8 cellular contexts compared by ENCODE assay signal in the genomic region with DNA sequence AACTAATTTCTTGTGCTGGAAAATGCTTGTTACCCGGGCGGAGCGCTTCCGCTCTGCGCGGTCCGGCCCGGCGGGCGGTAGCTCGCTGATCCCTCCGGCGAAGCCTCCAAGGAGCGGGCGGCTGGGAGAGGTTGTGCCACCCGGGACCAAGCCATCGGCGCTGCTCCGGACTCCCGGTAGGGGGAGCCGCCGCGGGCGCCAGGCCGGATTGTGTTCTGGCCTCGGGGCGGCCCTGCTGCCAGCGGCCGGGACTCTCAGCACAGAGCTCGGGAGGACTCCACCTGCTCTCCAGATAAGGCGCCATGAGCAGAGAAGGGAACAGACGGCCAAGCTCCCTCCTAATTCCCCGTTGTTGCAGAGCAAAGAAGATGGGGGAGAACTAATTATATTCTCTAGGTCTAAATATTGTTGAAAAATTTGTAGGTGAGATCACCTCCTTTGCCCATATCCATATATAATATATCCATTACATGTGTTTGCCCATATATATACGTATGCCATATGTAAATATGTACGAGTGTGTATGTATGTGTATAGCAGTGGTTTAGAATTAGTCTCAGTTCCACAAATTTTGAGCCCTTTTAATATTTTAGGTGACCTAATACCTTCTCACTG. TPM values are rescaled to one million over a fixed set of nuclear protein-coding genes. Genes with fewer than 3 reads are reported as not detected.
A peak's percentile ranks its signal among the peaks of the same experiment; 100 is the strongest.
DNase-seq lines count a peak whose midpoint lies in the region; ATAC-seq and TF ChIP-seq lines count a peak whose summit lies in the region.

No MANE protein-coding gene starts in this region.

- no peak overlapping the region for H3K4me3 ChIP-seq in fibroblast of villous mesenchyme (ENCODE audit: low read depth, low read length)

- peak; percentile 62 for TF ChIP-seq CTCF in fibroblast of villous mesenchyme (IDR thresholded peaks at IDR 0.05; ENCODE audit: insufficient read depth, low read depth, low read length)

- DNase-seq in EH (ENCODE audit: low read depth) (peak; percentile 59), KG1 (lab: John Stamatoyannopoulos, UW) (peak; percentile 25), SKM-1 treated with dmso at 0.1 percent for 144 hours (lab: John Stamatoyannopoulos, UW; ENCODE audit: unreplicated experiment) (peak; percentile 56), fibroblast of villous mesenchyme (ENCODE audit: low read depth) (peak; percentile 25), occipital lobe (lab: John Stamatoyannopoulos, UW) (peak; percentile 56), H4 (ENCODE audit: low spot score) (no peak)
- DNase-seq in NK-92 treated with Interleukin-12 subunit alpha and Interleukin-12 subunit beta, amount 100 ng/mL, for 24 hours (lab: John Stamatoyannopoulos, UW), result no peak

- peak; percentile 59 for ATAC-seq in GM21528 (IDR thresholded peaks at IDR 0.05; ENCODE audit: low FRiP score, unreplicated experiment)

RNA-seq across cellular contexts. Expression of a gene that starts 13.8 kb away (rescaled TPM):
- total RNA-seq in fibroblast of villous mesenchyme, result 13.0 and 15.1 TPM in 2 replicates
- total RNA-seq in occipital lobe, result 532 TPM
- total RNA-seq in H4 (2014; rRNA removed; shearing (Covaris generic)), result 10.3 TPM in 2 replicates

Comparison
In these comparisons a context has a peak if more than half of its experiments do, and no peak if none do; other contexts are left out.
1. DNase-seq: peak in EH (single experiment), KG1 (single experiment), SKM-1 treated with dmso at 0.1 percent for 144 hours (single experiment), fibroblast of villous mesenchyme (single experiment) and occipital lobe (single experiment); none in NK-92 treated with Interleukin-12 subunit alpha and Interleukin-12 subunit beta, amount 100 ng/mL, for 24 hours (single experiment) and H4 (single experiment).
2. RNA of a gene that starts 13.8 kb away (total RNA-seq): 532 TPM in occipital lobe (single experiment); 13.0 to 15.1 TPM in fibroblast of villous mesenchyme and 10.3 TPM in H4; every median in the first group is over 10 times any median in the second.